ENCODE assay signal across 17 cellular contexts in the genomic region with DNA sequence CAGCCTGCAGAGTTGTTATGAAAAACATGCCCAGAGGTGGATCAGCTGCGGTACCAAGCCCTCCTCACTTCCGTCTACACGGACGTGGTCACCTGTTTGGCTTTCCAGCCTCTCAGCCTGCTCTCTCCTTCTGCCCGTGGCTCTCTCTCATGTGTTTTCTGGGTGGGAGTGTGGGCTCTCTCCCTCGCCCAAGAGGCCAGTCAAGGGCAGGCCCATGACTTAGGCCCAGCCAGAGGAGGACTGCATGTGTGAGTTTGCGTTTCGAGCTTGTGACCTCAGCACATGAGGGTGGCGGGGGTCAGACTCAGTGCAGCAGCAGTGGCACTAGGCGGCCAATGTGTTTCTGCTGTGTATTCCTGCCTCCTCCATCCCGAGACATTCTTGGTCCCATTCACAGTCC.
DNase-seq lines count a peak whose midpoint lies in the region; TF ChIP-seq lines count a peak whose summit lies in the region.
"Had no signal": no experiment of that assay in that cellular context is flagged by ENCODE, and none has a peak within 500 bp of the region (broad histone marks: within the 10 kb centered on the region; RNA-seq: fewer than 3 reads in every experiment).

No MANE protein-coding gene starts in this region.

- H3K36me3 ChIP-seq in neural progenitor cell, result no peaks in the 10 kb centered on the region
- H3K36me3 ChIP-seq in thyroid gland, result no peaks in the 10 kb centered on the region
- H3K36me3 ChIP-seq: BE2C, HAP-1 had no signal

- H3K4me1 ChIP-seq in neural progenitor cell (no peaks in the 10 kb centered on the region), thyroid gland (peaks cover 19 to 53% of the 10 kb centered on the region in 2 donors)
- H3K4me1 ChIP-seq: BE2C, HAP-1 had no signal

- H3F3A ChIP-seq in neural progenitor cell (ENCODE audit: low read depth), result no peaks in the 10 kb centered on the region

- intact Hi-C loops in thyroid gland (cut with DNase I), result no loop called here

- no peak overlapping the region for H2AFZ ChIP-seq in neural progenitor cell (replicated peaks)

- H3K4me3 Mint-ChIP-seq in neural progenitor cell, result no peak overlapping the region
- H3K4me3 Mint-ChIP-seq: CD4-positive, CD25-positive, alpha-beta regulatory T cell; CD8-positive, alpha-beta memory T cell; IgD-negative memory B cell had no signal

- 94 to 99% methylated on average over 10 to 11 of the region's 11 CpGs for WGBS in thyroid gland, 2 donors

- no peaks in the 10 kb centered on the region for H3K27me3 ChIP-seq in neural progenitor cell
- H3K27me3 ChIP-seq in thyroid gland, result no peaks in the 10 kb centered on the region
- H3K27me3 ChIP-seq: BE2C had no signal

- no peaks in the 10 kb centered on the region for H3K79me2 ChIP-seq in neural progenitor cell (ENCODE audit: low read depth)

- peaks cover 8% of the 10 kb centered on the region for H3K9me3 Mint-ChIP-seq in neural progenitor cell
- H3K9me3 Mint-ChIP-seq: CD8-positive, alpha-beta memory T cell; IgD-negative memory B cell had no signal

- TF ChIP-seq POLR2A in thyroid gland (IDR thresholded peaks at IDR 0.05), result no peak

- H3K9me3 ChIP-seq in neural progenitor cell (ENCODE audit: low read depth) (no peaks in the 10 kb centered on the region), thyroid gland (no peaks in the 10 kb centered on the region)
- H3K9me3 ChIP-seq: BE2C, HAP-1 had no signal

- DNase-seq in coronary artery (ENCODE audit: low spot score) (peak; percentile 35), neural progenitor cell (ENCODE audit: low spot score) (no peak), thyroid gland (no peak), NCI-H1694 treated with DMSO at 0.1 percent for 48 hours (lab: John Stamatoyannopoulos, UW) (no peak), SHP77 (lab: John Stamatoyannopoulos, UW) (no peak)
- DNase-seq in stimulated activated CD4-positive, alpha-beta T cell treated with anti-CD3 and anti-CD28 coated beads, Interleukin-4, amount 100 ng/mL, for 4 hours, result no peak
- DNase-seq: BE2C; C1 segment of cervical spinal cord; CD4-positive, CD25-positive, alpha-beta regulatory T cell; CD8-positive, alpha-beta memory T cell; COR-L47; DMS 273 treated with DMSO at 0.1 percent for 48 hours; DMS53; DND-41; EL had no signal

- no peaks in the 10 kb centered on the region for H4K20me1 ChIP-seq in neural progenitor cell (ENCODE audit: low read depth)

- no peaks in the 10 kb centered on the region for H3K36me3 Mint-ChIP-seq in neural progenitor cell
- H3K36me3 Mint-ChIP-seq: CD4-positive, CD25-positive, alpha-beta regulatory T cell; CD8-positive, alpha-beta memory T cell; IgD-negative memory B cell had no signal

- no peak overlapping the region for H3K9ac ChIP-seq in neural progenitor cell

- peaks cover 7% of the 10 kb centered on the region for H3K4me1 Mint-ChIP-seq in neural progenitor cell
- H3K4me1 Mint-ChIP-seq: CD4-positive, CD25-positive, alpha-beta regulatory T cell; CD8-positive, alpha-beta memory T cell had no signal

- TF ChIP-seq CTCF in coronary artery (IDR thresholded peaks at IDR 0.05), result no peak
- TF ChIP-seq CTCF in neural progenitor cell (IDR thresholded peaks at IDR 0.05), result no peak
- no peak for TF ChIP-seq CTCF in thyroid gland (IDR thresholded peaks at IDR 0.05)

- H3K4me2 ChIP-seq in neural progenitor cell, result no peak overlapping the region

- peak overlapping the region; percentile 61 for H3K27ac Mint-ChIP-seq in neural progenitor cell
- H3K27ac Mint-ChIP-seq: CD4-positive, CD25-positive, alpha-beta regulatory T cell; CD8-positive, alpha-beta memory T cell; IgD-negative memory B cell had no signal

- H3K4me3 ChIP-seq in coronary artery (no peak overlapping the region), neural progenitor cell (no peak overlapping the region), thyroid gland (replicated peaks in 1 of 3) (no peak overlapping the region)
- H3K4me3 ChIP-seq: HAP-1 had no signal

- H3K27me3 Mint-ChIP-seq in neural progenitor cell (ENCODE audit: insufficient read depth, low read depth), result peaks cover 7% of the 10 kb centered on the region
- H3K27me3 Mint-ChIP-seq: IgD-negative memory B cell had no signal

- H3K27ac ChIP-seq in coronary artery (no peak overlapping the region), neural progenitor cell (no peak overlapping the region), thyroid gland (peak overlapping the region in 2 of 3 donors; percentile 18 to 27)

Comparison
In these comparisons a context has a peak if more than half of its experiments do, and no peak if none do; other contexts are left out.
1. H3K27ac ChIP-seq: peak in thyroid gland (2 of 3); none in coronary artery (0 of 2) and neural progenitor cell (single experiment).